1 cellular context compared by ENCODE assay signal in genomic region chr19:34253711-34254551, GRCh38.
TF ChIP-seq lines count a peak whose summit lies in the region.

No MANE protein-coding gene starts in this region.

TF ChIP-seq in HepG2, 621 proteins besides CTCF, POLR2A, EP300 and RAD21 (continued from another document and continues in another):
- TF ChIP-seq FUBP1 (CRISPR knock-in tag; IDR thresholded peaks at IDR 0.05; ENCODE audit: borderline replicate concordance) (no peak), GZF1 (CRISPR knock-in tag; IDR thresholded peaks at IDR 0.05) (0 out of 2 replicates have a peak, but pooled peaks have one; percentile 29), ZHX2 (IDR thresholded peaks at IDR 0.05; ENCODE audit: low read depth) (peak; percentile 11; the same call in 1 of the 2 replicates), ZHX2 (CRISPR knock-in tag; IDR thresholded peaks at IDR 0.05; ENCODE audit: borderline replicate concordance) (no peak), ZNF124 (CRISPR knock-in tag; IDR thresholded peaks at IDR 0.05) (0 out of 2 replicates have a peak, but pooled peaks have one; percentile 19), ZNF33B (CRISPR knock-in tag; IDR thresholded peaks at IDR 0.05) (no peak), HCFC1 (IDR thresholded peaks at IDR 0.05; ENCODE audit: low read depth, low read length) (0 out of 2 replicates have a peak, but pooled peaks have one; percentile 29), SMARCC2 (IDR thresholded peaks at IDR 0.05) (no peak), ZNF747 (CRISPR knock-in tag; IDR thresholded peaks at IDR 0.05; ENCODE audit: borderline replicate concordance) (0 out of 2 replicates have a peak, but pooled peaks have one; percentile 3), CCDC6 (CRISPR knock-in tag; IDR thresholded peaks at IDR 0.05) (peak; percentile 40; the same call in 1 of the 2 replicates), NFKBIZ (CRISPR knock-in tag; IDR thresholded peaks at IDR 0.05) (0 out of 2 replicates have a peak, but pooled peaks have one; percentile 33), ZNF580 (CRISPR knock-in tag; IDR thresholded peaks at IDR 0.05; ENCODE audit: borderline replicate concordance, low read depth) (0 out of 2 replicates have a peak, but pooled peaks have one; percentile 11), ZNF784 (CRISPR knock-in tag; IDR thresholded peaks at IDR 0.05; ENCODE audit: borderline replicate concordance) (0 out of 2 replicates have a peak, but pooled peaks have one; percentile 58), STAT6 (CRISPR knock-in tag; IDR thresholded peaks at IDR 0.05; ENCODE audit: borderline replicate concordance) (no peak), NR0B2 (CRISPR knock-in tag; IDR thresholded peaks at IDR 0.05) (no peak; the same call in 1 of the 2 replicates), WIZ (CRISPR knock-in tag; IDR thresholded peaks at IDR 0.05) (no peak), ZNF879 (CRISPR knock-in tag; IDR thresholded peaks at IDR 0.05) (no peak; the same call in 1 of the 2 replicates), MAFF (IDR thresholded peaks at IDR 0.05; ENCODE audit: low read depth, low read length) (no peak), NAIF1 (CRISPR knock-in tag; IDR thresholded peaks at IDR 0.05; ENCODE audit: borderline replicate concordance) (0 out of 2 replicates have a peak, but pooled peaks have one; percentile 18), ZKSCAN8 (CRISPR knock-in tag; IDR thresholded peaks at IDR 0.05; ENCODE audit: borderline replicate concordance) (0 out of 2 replicates have a peak, but pooled peaks have one; percentile 30), ZNF800 (CRISPR knock-in tag; IDR thresholded peaks at IDR 0.05) (0 out of 2 replicates have a peak, but pooled peaks have one; percentile 27), ISL2 (CRISPR knock-in tag; IDR thresholded peaks at IDR 0.05) (peak; percentile 47; the same call in 1 of the 2 replicates), MTERF4 (CRISPR knock-in tag; IDR thresholded peaks at IDR 0.05) (peak; percentile 74; the same call in 1 of the 2 replicates), ZNF512B (CRISPR knock-in tag; IDR thresholded peaks at IDR 0.05; ENCODE audit: borderline replicate concordance) (no peak), HMG20A (CRISPR knock-in tag; IDR thresholded peaks at IDR 0.05; ENCODE audit: borderline replicate concordance) (no peak), ZNF629 (CRISPR knock-in tag; conservative IDR thresholded peaks at IDR 0.05) (no peak), ZBTB46 (CRISPR knock-in tag; IDR thresholded peaks at IDR 0.05; ENCODE audit: borderline replicate concordance) (no peak), ZNF232 (CRISPR knock-in tag; IDR thresholded peaks at IDR 0.05; ENCODE audit: borderline replicate concordance) (peak; percentile 30; the same call in 1 of the 2 replicates), FOXA3 (CRISPR knock-in tag; IDR thresholded peaks at IDR 0.05) (peak; percentile 65; the same call in 1 of the 2 replicates), THAP11 (CRISPR knock-in tag; IDR thresholded peaks at IDR 0.05) (peak; percentile 64), LBX2 (CRISPR knock-in tag; IDR thresholded peaks at IDR 0.05; ENCODE audit: borderline replicate concordance) (no peak), KDM5A (IDR thresholded peaks at IDR 0.05; ENCODE audit: borderline replicate concordance, low read length) (no peak), ZNF446 (CRISPR knock-in tag; IDR thresholded peaks at IDR 0.05) (no peak), ZNF510 (CRISPR knock-in tag; IDR thresholded peaks at IDR 0.05; ENCODE audit: low read depth) (no peak)
